8 cellular contexts compared by ENCODE assay signal in genomic region chr6:3157151-3157933, GRCh38. TPM values are rescaled to one million over a fixed set of nuclear protein-coding genes. Genes with fewer than 3 reads are reported as not detected.
DNase-seq lines count a peak whose midpoint lies in the region; ATAC-seq, FAIRE-seq and TF ChIP-seq lines count a peak whose summit lies in the region.

Gene TUBB2A (minus strand): TSS chr6:3157544. CDS start chr6:3157463, 81 bp downstream.

- H3K4me3 Mint-ChIP-seq in CD8-positive, alpha-beta memory T cell, result peak within 1 kb of the TSS; percentile 86 to 95 (median 94)
- peak within 1 kb of the TSS; percentile 92 for H3K4me3 Mint-ChIP-seq in nephron progenitor cell
- H3K4me3 Mint-ChIP-seq in stimulated activated naive CD8-positive, alpha-beta T cell treated with anti-CD3 and anti-CD28 coated beads, Interleukin-15, amount 100 ng/mL, for 72 hours, result peak within 1 kb of the TSS; percentile 80 to 86

- no peaks in the 10 kb centered on the region for H3K36me3 ChIP-seq in CD8-positive, alpha-beta memory T cell (ENCODE audit: insufficient read depth, low read length)

- no peaks in the 10 kb centered on the region for H3K27me3 ChIP-seq in CD8-positive, alpha-beta memory T cell (ENCODE audit: insufficient read depth, low read length, poor library complexity, severe bottlenecking)

- H3K27me3 Mint-ChIP-seq in CD8-positive, alpha-beta memory T cell, result peaks cover 0 to 7% of the 10 kb centered on the region in 2 donors
- peaks cover 32% of the 10 kb centered on the region for H3K27me3 Mint-ChIP-seq in nephron progenitor cell (ENCODE audit: low read depth, poor library complexity)
- H3K27me3 Mint-ChIP-seq in stimulated activated naive CD8-positive, alpha-beta T cell treated with anti-CD3 and anti-CD28 coated beads, Interleukin-15, amount 100 ng/mL, for 72 hours, result peaks cover 25% of the 10 kb centered on the region

- peaks cover 22% of the 10 kb centered on the region for H3K4me1 ChIP-seq in CD8-positive, alpha-beta memory T cell (ENCODE audit: insufficient read depth, low read length)

- CTCF ChIA-PET in CD8-positive, alpha-beta memory T cell (lab: Charles Lee), result interaction anchor here (0.6 to 1.8 kb wide), 12 partner anchors 8 to 128 kb away, joined by 3 to 9 read pairs (median 3); no protein-coding TSS in a partner anchor

- no peaks in the 10 kb centered on the region for H3K9me3 ChIP-seq in CD8-positive, alpha-beta memory T cell (ENCODE audit: low read length)

- H3K4me3 ChIP-seq in CD8-positive, alpha-beta memory T cell (ENCODE audit: low read length), result peak within 1 kb of the TSS; percentile 84
- peak within 1 kb of the TSS; percentile 87 for H3K4me3 ChIP-seq in fibroblast of the aortic adventitia (ENCODE audit: low read depth, low read length)

- TF ChIP-seq CTCF in fibroblast of the aortic adventitia (IDR thresholded peaks at IDR 0.05; ENCODE audit: insufficient read depth, low read length) (peak; percentile 36), nephron progenitor cell (IDR thresholded peaks at IDR 0.05) (no peak)

- H3K9me3 Mint-ChIP-seq in CD8-positive, alpha-beta memory T cell, result no peaks in the 10 kb centered on the region
- H3K9me3 Mint-ChIP-seq in nephron progenitor cell, result no peaks in the 10 kb centered on the region
- H3K9me3 Mint-ChIP-seq in stimulated activated naive CD8-positive, alpha-beta T cell treated with anti-CD3 and anti-CD28 coated beads, Interleukin-15, amount 100 ng/mL, for 72 hours, result peaks cover 0 to 12% of the 10 kb centered on the region in 2 donors

- no peak for FAIRE-seq in RCC 7860 (lab: Jason Lieb, UNC)

- ATAC-seq in GM19395 (IDR thresholded peaks at IDR 0.05; ENCODE audit: unreplicated experiment) (peak; percentile 80), HG03558 (IDR thresholded peaks at IDR 0.05; ENCODE audit: extremely low read depth, unreplicated experiment) (peak; percentile 50)
- ATAC-seq in stimulated activated naive CD8-positive, alpha-beta T cell treated with anti-CD3 and anti-CD28 coated beads, Interleukin-15, amount 100 ng/mL, for 72 hours, result peak; percentile 73

- peak within 1 kb of the TSS; percentile 92 for H3K27ac ChIP-seq in CD8-positive, alpha-beta memory T cell (ENCODE audit: low read depth, low read length)

- peak; percentile 85 to 92 (median 91) for DNase-seq in CD8-positive, alpha-beta memory T cell
- peak; percentile 60 for DNase-seq in RCC 7860 (ENCODE audit: low spot score)
- peak; percentile 80 for DNase-seq in activated T-helper 9 cell treated with anti-CD3 and anti-CD28 coated beads, Interleukin-2, amount 50 U/mL, for 16 hours (ENCODE audit: low read depth)
- peak; percentile 76 for DNase-seq in fibroblast of the aortic adventitia (ENCODE audit: low read depth)
- DNase-seq in nephron progenitor cell, result peak; percentile 86
- DNase-seq in stimulated activated naive CD8-positive, alpha-beta T cell treated with anti-CD3 and anti-CD28 coated beads, Interleukin-15, amount 100 ng/mL, for 72 hours, result peak; percentile 78 to 86

- POLR2A ChIA-PET in CD8-positive, alpha-beta memory T cell (lab: Charles Lee), result interaction anchor here (0.6 to 1.6 kb wide), 4 partner anchors 9 to 235 kb away, joined by 3 to 5 read pairs (median 4); no protein-coding TSS in a partner anchor

- peaks cover 4 to 19% (median 5%) of the 10 kb centered on the region in 3 donors for H3K36me3 Mint-ChIP-seq in CD8-positive, alpha-beta memory T cell
- H3K36me3 Mint-ChIP-seq in nephron progenitor cell (ENCODE audit: low read depth), result peaks cover 22% of the 10 kb centered on the region

- peak within 1 kb of the TSS; percentile 74 to 97 (median 95) for H3K27ac Mint-ChIP-seq in CD8-positive, alpha-beta memory T cell
- no peak within 1 kb of the TSS for H3K27ac Mint-ChIP-seq in nephron progenitor cell
- peak within 1 kb of the TSS; percentile 67 to 83 for H3K27ac Mint-ChIP-seq in stimulated activated naive CD8-positive, alpha-beta T cell treated with anti-CD3 and anti-CD28 coated beads, Interleukin-15, amount 100 ng/mL, for 72 hours

- H3K4me1 Mint-ChIP-seq in CD8-positive, alpha-beta memory T cell, result peaks cover 32 to 48% (median 45%) of the 10 kb centered on the region in 3 donors
- H3K4me1 Mint-ChIP-seq in nephron progenitor cell, result peaks cover 41% of the 10 kb centered on the region
- H3K4me1 Mint-ChIP-seq in stimulated activated naive CD8-positive, alpha-beta T cell treated with anti-CD3 and anti-CD28 coated beads, Interleukin-15, amount 100 ng/mL, for 72 hours, result peaks cover 29% of the 10 kb centered on the region

RNA-seq across cellular contexts. Expression of gene TUBB2A, which starts in this region (rescaled TPM):
- total RNA-seq in CD8-positive, alpha-beta memory T cell, result 1 to 10 TPM; 3.5 to 3.9 TPM
- polyA plus RNA-seq in CD8-positive, alpha-beta memory T cell, result 7.3 TPM
- total RNA-seq in fibroblast of the aortic adventitia (ENCODE audit: low replicate concordance), result 5.0 and 45.5 TPM in 2 replicates

Comparison
In these comparisons a context has a peak if more than half of its experiments do, and no peak if none do; other contexts are left out.
1. Peak in every context shown above with its lines: DNase-seq, ATAC-seq, H3K4me3 ChIP-seq and H3K27ac ChIP-seq.